1 cellular context compared by ENCODE assay signal in the genomic region with DNA sequence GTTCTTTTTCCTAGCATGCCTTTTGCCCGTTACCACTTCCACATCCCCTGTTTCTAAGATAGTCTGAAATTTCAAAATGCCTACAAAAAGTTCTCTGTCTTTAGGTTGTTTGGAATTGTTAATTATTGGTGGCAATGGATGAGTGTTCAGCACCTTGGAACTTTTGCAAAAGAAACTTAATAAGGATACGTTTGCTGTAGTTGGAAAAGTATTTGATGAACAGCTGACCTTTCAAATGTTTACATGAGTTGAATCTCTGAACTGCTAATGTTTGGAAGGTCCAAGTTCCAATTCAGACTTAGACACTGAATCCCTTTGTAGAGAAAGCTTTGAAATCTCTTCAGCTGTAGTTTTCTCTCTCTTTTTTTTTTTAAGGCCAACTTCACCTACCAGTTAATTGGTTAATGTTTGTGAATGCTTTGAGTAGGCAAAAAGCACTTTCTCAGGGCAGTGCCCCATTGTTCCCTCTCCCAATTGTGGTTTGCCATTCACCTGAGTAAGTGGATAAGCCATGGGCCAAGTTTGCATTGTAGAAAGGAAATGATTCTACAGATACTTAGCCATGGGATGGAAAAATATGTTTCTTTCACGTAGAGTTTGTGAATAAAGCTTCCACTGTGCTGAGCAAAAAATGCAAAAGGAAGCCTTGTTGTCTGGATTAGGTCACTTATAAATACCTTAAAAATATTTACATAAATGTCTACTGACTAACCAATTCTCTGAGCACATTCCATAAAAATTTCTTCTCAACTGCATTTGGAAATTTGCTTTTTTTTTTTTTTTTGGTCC.
A peak's percentile ranks its signal among the peaks of the same experiment; 100 is the strongest.
TF ChIP-seq lines count a peak whose summit lies in the region.

No MANE protein-coding gene starts in this region.

TF ChIP-seq in HepG2, 621 proteins besides CTCF, POLR2A, EP300 and RAD21 (continued from another document and continues in another):
- TF ChIP-seq, protein P1, sequence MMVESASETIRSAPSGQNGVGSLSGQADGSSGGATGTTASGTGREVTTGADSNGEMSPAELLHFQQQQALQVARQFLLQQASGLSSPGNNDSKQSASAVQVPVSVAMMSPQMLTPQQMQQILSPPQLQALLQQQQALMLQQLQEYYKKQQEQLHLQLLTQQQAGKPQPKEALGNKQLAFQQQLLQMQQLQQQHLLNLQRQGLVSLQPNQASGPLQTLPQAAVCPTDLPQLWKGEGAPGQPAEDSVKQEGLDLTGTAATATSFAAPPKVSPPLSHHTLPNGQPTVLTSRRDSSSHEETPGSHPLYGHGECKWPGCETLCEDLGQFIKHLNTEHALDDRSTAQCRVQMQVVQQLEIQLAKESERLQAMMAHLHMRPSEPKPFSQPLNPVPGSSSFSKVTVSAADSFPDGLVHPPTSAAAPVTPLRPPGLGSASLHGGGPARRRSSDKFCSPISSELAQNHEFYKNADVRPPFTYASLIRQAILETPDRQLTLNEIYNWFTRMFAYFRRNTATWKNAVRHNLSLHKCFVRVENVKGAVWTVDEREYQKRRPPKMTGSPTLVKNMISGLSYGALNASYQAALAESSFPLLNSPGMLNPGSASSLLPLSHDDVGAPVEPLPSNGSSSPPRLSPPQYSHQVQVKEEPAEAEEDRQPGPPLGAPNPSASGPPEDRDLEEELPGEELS (CRISPR knock-in tag; IDR thresholded peaks at IDR 0.05), result peak; percentile 91
- TF ChIP-seq SRSF9 (IDR thresholded peaks at IDR 0.05; ENCODE audit: borderline replicate concordance, insufficient read depth, low read depth, low read length, poor library complexity, severe bottlenecking), result no peak
- TF ChIP-seq SAP130 (CRISPR knock-in tag; IDR thresholded peaks at IDR 0.05; ENCODE audit: low read depth), result peak; percentile 72
- TF ChIP-seq GABPB1 (CRISPR knock-in tag; IDR thresholded peaks at IDR 0.05), result no peak
- TF ChIP-seq ZNF331 (CRISPR knock-in tag; IDR thresholded peaks at IDR 0.05), result peak; percentile 68
- no peak for TF ChIP-seq ZNF678 (CRISPR knock-in tag; IDR thresholded peaks at IDR 0.05)
- peak; percentile 70 for TF ChIP-seq MAFF (IDR thresholded peaks at IDR 0.05; ENCODE audit: low read depth, low read length)
- no peak for TF ChIP-seq BORCS8-MEF2B (CRISPR knock-in tag; IDR thresholded peaks at IDR 0.05)
- TF ChIP-seq ZNF784 (CRISPR knock-in tag; IDR thresholded peaks at IDR 0.05; ENCODE audit: borderline replicate concordance), result no peak
- TF ChIP-seq, protein P2, sequence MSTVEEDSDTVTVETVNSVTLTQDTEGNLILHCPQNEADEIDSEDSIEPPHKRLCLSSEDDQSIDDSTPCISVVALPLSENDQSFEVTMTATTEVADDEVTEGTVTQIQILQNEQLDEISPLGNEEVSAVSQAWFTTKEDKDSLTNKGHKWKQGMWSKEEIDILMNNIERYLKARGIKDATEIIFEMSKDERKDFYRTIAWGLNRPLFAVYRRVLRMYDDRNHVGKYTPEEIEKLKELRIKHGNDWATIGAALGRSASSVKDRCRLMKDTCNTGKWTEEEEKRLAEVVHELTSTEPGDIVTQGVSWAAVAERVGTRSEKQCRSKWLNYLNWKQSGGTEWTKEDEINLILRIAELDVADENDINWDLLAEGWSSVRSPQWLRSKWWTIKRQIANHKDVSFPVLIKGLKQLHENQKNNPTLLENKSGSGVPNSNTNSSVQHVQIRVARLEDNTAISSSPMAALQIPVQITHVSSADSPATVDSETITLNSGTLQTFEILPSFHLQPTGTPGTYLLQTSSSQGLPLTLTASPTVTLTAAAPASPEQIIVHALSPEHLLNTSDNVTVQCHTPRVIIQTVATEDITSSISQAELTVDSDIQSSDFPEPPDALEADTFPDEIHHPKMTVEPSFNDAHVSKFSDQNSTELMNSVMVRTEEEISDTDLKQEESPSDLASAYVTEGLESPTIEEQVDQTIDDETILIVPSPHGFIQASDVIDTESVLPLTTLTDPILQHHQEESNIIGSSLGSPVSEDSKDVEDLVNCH (CRISPR knock-in tag; IDR thresholded peaks at IDR 0.05), result no peak
- TF ChIP-seq ZNF121 (CRISPR knock-in tag; IDR thresholded peaks at IDR 0.05), result no peak
- TF ChIP-seq NR2C2 (CRISPR knock-in tag; IDR thresholded peaks at IDR 0.05; ENCODE audit: borderline replicate concordance), result peak; percentile 59; the same call in 1 of the 2 replicates
- no peak for TF ChIP-seq SNAI1 (CRISPR knock-in tag; IDR thresholded peaks at IDR 0.05; ENCODE audit: borderline replicate concordance)
- TF ChIP-seq CHD2 (IDR thresholded peaks at IDR 0.05; ENCODE audit: low read depth, low read length), result no peak
- no peak for TF ChIP-seq FOXM1 (CRISPR knock-in tag; IDR thresholded peaks at IDR 0.05)
- no peak for TF ChIP-seq NR3C1 (CRISPR knock-in tag; IDR thresholded peaks at IDR 0.05)
- no peak for TF ChIP-seq ZNF296 (CRISPR knock-in tag; conservative IDR thresholded peaks at IDR 0.05)
- TF ChIP-seq ZNF512B (CRISPR knock-in tag; IDR thresholded peaks at IDR 0.05; ENCODE audit: borderline replicate concordance), result no peak
- TF ChIP-seq MAF1 (CRISPR knock-in tag; IDR thresholded peaks at IDR 0.05; ENCODE audit: borderline replicate concordance), result no peak
- TF ChIP-seq ZNF44 (CRISPR knock-in tag; IDR thresholded peaks at IDR 0.05), result no peak
- TF ChIP-seq RBM39 (IDR thresholded peaks at IDR 0.05; ENCODE audit: low read depth, low read length, poor library complexity, severe bottlenecking), result no peak
- no peak for TF ChIP-seq TIGD3 (CRISPR knock-in tag; IDR thresholded peaks at IDR 0.05; ENCODE audit: borderline replicate concordance)
- TF ChIP-seq SMC3 (IDR thresholded peaks at IDR 0.05; ENCODE audit: low read length), result no peak; the same call in 1 of the 2 replicates
- TF ChIP-seq NFYC (CRISPR knock-in tag; IDR thresholded peaks at IDR 0.05), result no peak
- TF ChIP-seq MTERF4 (CRISPR knock-in tag; IDR thresholded peaks at IDR 0.05), result no peak
- no peak for TF ChIP-seq ZNF276 (CRISPR knock-in tag; IDR thresholded peaks at IDR 0.05; ENCODE audit: low read depth)
- TF ChIP-seq ZFP1 (CRISPR knock-in tag; IDR thresholded peaks at IDR 0.05), result no peak; the same call in 1 of the 2 replicates
- TF ChIP-seq, protein P3, sequence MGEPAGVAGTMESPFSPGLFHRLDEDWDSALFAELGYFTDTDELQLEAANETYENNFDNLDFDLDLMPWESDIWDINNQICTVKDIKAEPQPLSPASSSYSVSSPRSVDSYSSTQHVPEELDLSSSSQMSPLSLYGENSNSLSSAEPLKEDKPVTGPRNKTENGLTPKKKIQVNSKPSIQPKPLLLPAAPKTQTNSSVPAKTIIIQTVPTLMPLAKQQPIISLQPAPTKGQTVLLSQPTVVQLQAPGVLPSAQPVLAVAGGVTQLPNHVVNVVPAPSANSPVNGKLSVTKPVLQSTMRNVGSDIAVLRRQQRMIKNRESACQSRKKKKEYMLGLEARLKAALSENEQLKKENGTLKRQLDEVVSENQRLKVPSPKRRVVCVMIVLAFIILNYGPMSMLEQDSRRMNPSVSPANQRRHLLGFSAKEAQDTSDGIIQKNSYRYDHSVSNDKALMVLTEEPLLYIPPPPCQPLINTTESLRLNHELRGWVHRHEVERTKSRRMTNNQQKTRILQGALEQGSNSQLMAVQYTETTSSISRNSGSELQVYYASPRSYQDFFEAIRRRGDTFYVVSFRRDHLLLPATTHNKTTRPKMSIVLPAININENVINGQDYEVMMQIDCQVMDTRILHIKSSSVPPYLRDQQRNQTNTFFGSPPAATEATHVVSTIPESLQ (CRISPR knock-in tag; conservative IDR thresholded peaks at IDR 0.05), result no peak
- TF ChIP-seq SOX5 (CRISPR knock-in tag; IDR thresholded peaks at IDR 0.05; ENCODE audit: borderline replicate concordance), result peak; percentile 96
- no peak for TF ChIP-seq ZBTB1 (CRISPR knock-in tag; IDR thresholded peaks at IDR 0.05; ENCODE audit: borderline replicate concordance)
- no peak for TF ChIP-seq ZNF790 (CRISPR knock-in tag; IDR thresholded peaks at IDR 0.05; ENCODE audit: borderline replicate concordance)
- TF ChIP-seq ZFX (CRISPR knock-in tag; IDR thresholded peaks at IDR 0.05; ENCODE audit: low read depth), result peak; percentile 21; the same call in 1 of the 2 replicates
- no peak for TF ChIP-seq IKZF1 (IDR thresholded peaks at IDR 0.05)
- no peak for TF ChIP-seq ZFYVE20 (CRISPR knock-in tag; IDR thresholded peaks at IDR 0.05; ENCODE audit: borderline replicate concordance, low read depth)
